Comparison of ENCODE assay signal across 1 cellular context in the genomic region with DNA sequence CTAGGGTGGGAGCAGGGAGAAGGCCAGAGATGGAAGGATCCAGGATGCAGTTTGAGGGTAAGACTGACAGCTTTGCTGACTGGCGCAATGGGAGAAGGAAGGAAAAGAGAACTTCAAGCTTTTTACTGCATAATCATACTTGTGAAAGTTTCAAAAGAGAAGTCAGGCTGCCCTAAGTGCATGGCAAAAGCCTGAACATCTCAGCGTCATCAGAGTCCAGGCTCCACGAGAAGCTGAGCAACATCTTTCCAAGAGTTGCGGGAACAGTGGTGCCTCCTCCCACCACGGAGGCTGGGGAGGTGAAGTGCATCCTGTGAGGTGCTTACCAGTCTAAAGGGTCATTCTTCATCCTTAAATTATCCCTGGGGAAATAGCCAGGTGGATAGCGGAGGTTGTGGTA.
TF ChIP-seq lines count a peak whose summit lies in the region.

No MANE protein-coding gene starts in this region.

TF ChIP-seq in HepG2, 621 proteins besides CTCF, POLR2A, EP300 and RAD21:
- TF ChIP-seq ZBTB14 (CRISPR knock-in tag; IDR thresholded peaks at IDR 0.05), result no peak
- TF ChIP-seq RARA (CRISPR knock-in tag; IDR thresholded peaks at IDR 0.05), result no peak
- TF ChIP-seq DPF2 (CRISPR knock-in tag; IDR thresholded peaks at IDR 0.05; ENCODE audit: borderline replicate concordance, low read depth), result no peak
- no peak for TF ChIP-seq RXRB (CRISPR knock-in tag; IDR thresholded peaks at IDR 0.05; ENCODE audit: borderline replicate concordance)
- no peak for TF ChIP-seq ATAD3A (CRISPR knock-in tag; IDR thresholded peaks at IDR 0.05)
- TF ChIP-seq SCMH1 (CRISPR knock-in tag; IDR thresholded peaks at IDR 0.05; ENCODE audit: borderline replicate concordance), result no peak
- no peak for TF ChIP-seq JARID2 (CRISPR knock-in tag; IDR thresholded peaks at IDR 0.05; ENCODE audit: insufficient replicate concordance)
- no peak for TF ChIP-seq ZNF577 (CRISPR knock-in tag; IDR thresholded peaks at IDR 0.05; ENCODE audit: borderline replicate concordance, low read depth)
- no peak for TF ChIP-seq SETDB1 (CRISPR knock-in tag; IDR thresholded peaks at IDR 0.05; ENCODE audit: borderline replicate concordance)
- TF ChIP-seq ZBTB44 (CRISPR knock-in tag; IDR thresholded peaks at IDR 0.05), result no peak
- TF ChIP-seq THAP8 (CRISPR knock-in tag; IDR thresholded peaks at IDR 0.05; ENCODE audit: borderline replicate concordance), result no peak
- no peak for TF ChIP-seq POLR2AphosphoS2 (IDR thresholded peaks at IDR 0.05; ENCODE audit: low read depth, low read length)
- TF ChIP-seq MTA3 (CRISPR knock-in tag; IDR thresholded peaks at IDR 0.05), result no peak
- no peak for TF ChIP-seq ZNF549 (CRISPR knock-in tag; IDR thresholded peaks at IDR 0.05)
- TF ChIP-seq, protein P1, sequence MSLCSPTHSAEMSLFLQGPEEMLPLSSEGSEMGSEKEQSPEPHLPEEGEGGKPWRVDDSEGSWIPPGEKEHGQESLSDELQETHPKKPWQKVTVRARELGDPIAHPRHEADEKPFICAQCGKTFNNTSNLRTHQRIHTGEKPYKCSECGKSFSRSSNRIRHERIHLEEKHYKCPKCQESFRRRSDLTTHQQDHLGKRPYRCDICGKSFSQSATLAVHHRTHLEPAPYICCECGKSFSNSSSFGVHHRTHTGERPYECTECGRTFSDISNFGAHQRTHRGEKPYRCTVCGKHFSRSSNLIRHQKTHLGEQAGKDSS (CRISPR knock-in tag; IDR thresholded peaks at IDR 0.05; ENCODE audit: borderline replicate concordance, low read depth), result no peak
- TF ChIP-seq HDAC6 (IDR thresholded peaks at IDR 0.05; ENCODE audit: low read depth, low read length), result no peak
- TF ChIP-seq KDM3A (CRISPR knock-in tag; IDR thresholded peaks at IDR 0.05; ENCODE audit: low read depth), result no peak
